In the genomic region with DNA sequence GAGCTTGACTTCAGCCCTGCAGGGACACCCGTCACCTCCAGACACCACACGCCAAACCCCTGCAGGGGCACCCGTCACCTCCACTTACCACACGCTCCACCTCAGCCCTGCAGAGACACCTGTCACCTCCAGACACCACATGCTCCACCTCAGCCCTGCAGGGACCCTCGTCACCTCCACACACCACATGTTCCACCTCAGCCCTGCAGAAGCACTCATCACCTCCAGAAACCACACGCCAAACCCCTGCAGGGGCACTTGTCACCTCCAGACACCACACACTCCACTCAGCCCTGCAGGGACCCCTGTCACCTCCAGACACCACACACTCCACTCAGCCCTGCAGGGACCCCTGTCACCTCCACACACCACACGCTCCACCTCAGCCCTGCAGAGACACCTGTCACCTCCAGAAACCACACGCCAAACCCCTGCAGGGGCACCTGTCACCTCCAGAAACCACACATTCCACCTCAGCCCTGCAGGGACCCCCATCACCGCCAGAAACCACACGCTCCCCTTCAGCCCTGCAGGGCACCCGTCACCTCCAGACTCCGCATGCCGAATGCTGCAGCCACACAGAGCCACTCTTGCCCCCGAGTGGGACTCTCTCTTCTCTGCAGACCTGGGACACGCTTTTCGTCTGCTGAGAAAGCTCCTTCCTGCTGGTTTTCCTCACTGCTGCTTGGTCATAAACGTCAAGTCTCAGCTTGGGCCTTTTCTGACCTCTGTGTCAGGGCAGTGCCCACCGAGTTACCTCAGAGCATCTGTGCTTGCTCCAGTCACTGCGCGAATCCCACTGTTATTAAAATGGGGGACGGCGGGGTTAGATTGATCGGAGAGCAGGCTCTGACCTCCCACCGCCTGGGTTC, we compare ENCODE assay signal across 24 cellular contexts.
A peak's percentile ranks its signal among the peaks of the same experiment; 100 is the strongest.
DNase-seq lines count a peak whose midpoint lies in the region; ATAC-seq and TF ChIP-seq lines count a peak whose summit lies in the region.
"Had no signal": no experiment of that assay in that cellular context is flagged by ENCODE, and none has a peak within 500 bp of the region (broad histone marks: within the 10 kb centered on the region; RNA-seq: fewer than 3 reads in every experiment).

No MANE protein-coding gene starts in this region.

- no peaks in the 10 kb centered on the region for H3K27me3 ChIP-seq in neuronal stem cell (ENCODE audit: control insufficient read depth in 3 of 3, insufficient read depth in 3 of 3, low read depth in 1 of 3, low read length in 3 of 3)
- H3K27me3 ChIP-seq: BLaER1, SJSA1 had no signal

- peaks cover 26% of the 10 kb centered on the region for H3K36me3 Mint-ChIP-seq in endothelial cell (ENCODE audit: low read depth, unreplicated experiment)

- no peak for ATAC-seq in GM18861 (IDR thresholded peaks at IDR 0.05; ENCODE audit: unreplicated experiment)
- ATAC-seq: HCT116, Right ventricle myocardium inferior had no signal

- peaks cover 11% of the 10 kb centered on the region for H3K27me3 Mint-ChIP-seq in endothelial cell (ENCODE audit: unreplicated experiment)

- H3K14ac ChIP-seq in neuronal stem cell (ENCODE audit: low read length): peak overlapping the region; percentile 47

- no peaks in the 10 kb centered on the region for H3K79me1 ChIP-seq in neuronal stem cell (ENCODE audit: low read depth, low read length)

- TF ChIP-seq CTCF in endothelial cell (IDR thresholded peaks at IDR 0.05; ENCODE audit: unreplicated experiment): no peak

- H3K9ac ChIP-seq in neuronal stem cell (ENCODE audit: low read depth, low read length, poor library complexity): no peak overlapping the region
- H3K9ac ChIP-seq: BLaER1, GM23248 had no signal

- H3K9me3 ChIP-seq in neuronal stem cell (replicated peaks in 1 of 2; ENCODE audit: control insufficient read depth in 2 of 2, insufficient read depth in 1 of 2, low read depth in 1 of 2, low read length in 2 of 2): no peaks in the 10 kb centered on the region

- H2BK12ac ChIP-seq in neuronal stem cell (ENCODE audit: low read length): no peak overlapping the region

- H3K4me1 ChIP-seq in neuronal stem cell (ENCODE audit: control insufficient read depth in 2 of 2, insufficient read depth in 1 of 2, low read depth in 1 of 2, low read length in 2 of 2): no peaks in the 10 kb centered on the region
- H3K4me1 ChIP-seq: BLaER1, SJSA1 had no signal

- peak overlapping the region; percentile 13 for H3K27ac Mint-ChIP-seq in endothelial cell (ENCODE audit: unreplicated experiment)
- H3K27ac Mint-ChIP-seq: CD4-positive, alpha-beta T cell had no signal

- H3K18ac ChIP-seq in neuronal stem cell (ENCODE audit: low read length): peak overlapping the region; percentile 54

- no peak overlapping the region for H3K4me2 ChIP-seq in neuronal stem cell (ENCODE audit: insufficient read depth, low read length, poor library complexity, severe bottlenecking)
- H3K4me2 ChIP-seq: BLaER1 had no signal

- H2BK120ac ChIP-seq in neuronal stem cell (ENCODE audit: low read depth, low read length): no peak overlapping the region

- peak; percentile 32 for DNase-seq in activated CD8-positive, alpha-beta memory T cell treated with anti-CD3 and anti-CD28 coated beads for 24 hours
- no peak for DNase-seq in activated CD8-positive, alpha-beta memory T cell treated with anti-CD3 and anti-CD28 coated beads, Interleukin-2, amount 50 U/mL, for 4 hours
- DNase-seq in endothelial cell (ENCODE audit: low spot score) (no peak), neuronal stem cell (ENCODE audit: low spot score) (no peak), NCI-H2171 treated with DMSO at 0.1 percent for 48 hours (lab: John Stamatoyannopoulos, UW) (no peak), NCI-H345 (lab: John Stamatoyannopoulos, UW) (no peak), NCI-H526 (lab: John Stamatoyannopoulos, UW) (no peak)
- DNase-seq: ACHN; CD4-positive, alpha-beta T cell; COR-L47; DMS79; GM23248; KG1; NCI-H1092; NCI-H1436; NCI-H187 treated with DMSO at 0.1 percent for 48 hours; NCI-H524 treated with DMSO at 0.1 percent for 48 hours; OCI-M1 had no signal

- H2AK5ac ChIP-seq in neuronal stem cell (ENCODE audit: low read depth, low read length): no peak overlapping the region

- H4K91ac ChIP-seq in neuronal stem cell (ENCODE audit: low read depth, low read length, poor library complexity): no peak overlapping the region

- H3K9me3 Mint-ChIP-seq in endothelial cell (ENCODE audit: unreplicated experiment): peaks cover 58% of the 10 kb centered on the region
- H3K9me3 Mint-ChIP-seq: CD4-positive, alpha-beta T cell had no signal

- no peak overlapping the region for H3K4me3 Mint-ChIP-seq in endothelial cell (ENCODE audit: unreplicated experiment)
- H3K4me3 Mint-ChIP-seq: CD4-positive, alpha-beta T cell had no signal

- no peak overlapping the region for H4K8ac ChIP-seq in neuronal stem cell (ENCODE audit: low read depth, low read length)

- H3K4me1 Mint-ChIP-seq in endothelial cell (ENCODE audit: unreplicated experiment): no peaks in the 10 kb centered on the region

- H3K36me3 ChIP-seq in neuronal stem cell (replicated peaks in 1 of 2; ENCODE audit: control insufficient read depth in 2 of 2, insufficient read depth in 2 of 2, low read length in 2 of 2): no peaks in the 10 kb centered on the region
- H3K36me3 ChIP-seq: BLaER1, SJSA1 had no signal

- no CpG with 5 or more reads among the region's 24 CpGs for WGBS in neuronal stem cell (ENCODE audit: extremely low coverage in 2 of 2, insufficient read length in 2 of 2, insufficient replicate concordance in 1 of 2), 2 donors

- no peak overlapping the region for H3K4me3 ChIP-seq in neuronal stem cell (ENCODE audit: low read length in 2 of 2)
- H3K4me3 ChIP-seq: BLaER1, GM23248, SJSA1 had no signal

- H3K27ac ChIP-seq in neuronal stem cell (replicated peaks; ENCODE audit: low read length): no peak overlapping the region
- H3K27ac ChIP-seq: 22Rv1, BLaER1, GM23248, SJSA1 had no signal

- peak overlapping the region; percentile 31 for H2BK15ac ChIP-seq in neuronal stem cell (ENCODE audit: low read length)

- H3K23ac ChIP-seq in neuronal stem cell (ENCODE audit: low read depth, low read length, poor library complexity): no peak overlapping the region

- H2BK5ac ChIP-seq in neuronal stem cell (ENCODE audit: low read length): peak overlapping the region; percentile 42

- no peak overlapping the region for H3K4ac ChIP-seq in neuronal stem cell (ENCODE audit: low read length)

- H2AFZ ChIP-seq in neuronal stem cell (ENCODE audit: low read length): no peak overlapping the region
- H2AFZ ChIP-seq: GM23248 had no signal
